4 cellular contexts compared by ENCODE assay signal in genomic region chr17:30410627-30411026, GRCh38. TPM values are rescaled to one million over a fixed set of nuclear protein-coding genes. Genes with fewer than 3 reads are reported as not detected.
DNase-seq lines count a peak whose midpoint lies in the region; ATAC-seq, FAIRE-seq and TF ChIP-seq lines count a peak whose summit lies in the region.
"Not testable (repeated sequence)": the region's sequence is repeated elsewhere in the genome, so short reads cannot be mapped to it uniquely, and the experiment has no call there.

No MANE protein-coding gene starts in this region.

- POLR2A ChIA-PET in A549 (lab: Yijun Ruan, JAX); HEK293 (lab: Yijun Ruan, JAX); K562 (lab: Yijun Ruan, JAX): not testable (repeated sequence)

- BruUV-seq in K562 (replicated peaks; lab: Mats Ljungman, UMichigan) = not testable (repeated sequence)

- not testable (repeated sequence) for H3K9me3 ChIP-seq in A549; HEK293 (ENCODE audit: control insufficient read depth, insufficient read depth, low read depth, low read length); K562 (replicated peaks; ENCODE audit: control insufficient read depth, insufficient read depth, low read depth, low read length)

- H4K20me1 ChIP-seq in K562 (replicated peaks; ENCODE audit: control insufficient read depth, insufficient read depth, low read length) = not testable (repeated sequence)

- H3K4me2 ChIP-seq in A549; K562 (ENCODE audit: insufficient read depth, low read length): not testable (repeated sequence)

- DNase-seq in A549 (ENCODE audit: low read depth in 1 of 2, low spot score in 1 of 2); K562 (ENCODE audit: extremely low read depth in 1 of 4, low spot score in 3 of 4): not testable (repeated sequence)

- not testable (repeated sequence) for H3K9ac ChIP-seq in K562 (ENCODE audit: insufficient read depth in 1 of 2, low read depth in 2 of 2, low read length in 2 of 2)

- H3K4me1 ChIP-seq in A549; HEK293 (ENCODE audit: control insufficient read depth, insufficient read depth, low read length); K562 (replicated peaks in 1 of 2; ENCODE audit: control insufficient read depth in 2 of 2, insufficient read depth in 2 of 2, low read length in 2 of 2): not testable (repeated sequence)

- not testable (repeated sequence) for H3K27me3 ChIP-seq in K562 (ENCODE audit: control insufficient read depth in 2 of 2, insufficient read depth in 2 of 2, low read length in 2 of 2)

- peak overlapping the region; percentile 34 for H3K27ac Mint-ChIP-seq in stimulated activated naive CD8-positive, alpha-beta T cell treated with anti-CD3 and anti-CD28 coated beads, Interleukin-15, Interleukin-2, amounts not matched to agents 100 ng/mL and 50 ng/mL, for 24 hours

- not testable (repeated sequence) for H3K4me3 Mint-ChIP-seq in stimulated activated naive CD8-positive, alpha-beta T cell treated with anti-CD3 and anti-CD28 coated beads, Interleukin-15, Interleukin-2, amounts not matched to agents 100 ng/mL and 50 ng/mL, for 24 hours

- H2AFZ ChIP-seq in K562 (ENCODE audit: low read depth, low read length) = not testable (repeated sequence)

- not testable (repeated sequence) for H3K27ac ChIP-seq in A549; HEK293 (ENCODE audit: extremely low read depth, low read depth, low read length); K562 (ENCODE audit: extremely low read depth, low read depth, low read length)

- not testable (repeated sequence) for H3K9me1 ChIP-seq in K562 (ENCODE audit: control insufficient read depth, insufficient read depth, low read length)

- CTCF ChIA-PET in A549 (lab: Yijun Ruan, JAX); HEK293 (lab: Yijun Ruan, JAX); K562 (lab: Yijun Ruan, JAX; ENCODE audit: low intra/inter-chr PET ratio): not testable (repeated sequence)

- in situ Hi-C loops in K562 (cut with MboI) = not testable (repeated sequence)

- 95% methylated on average over 2 of the region's 2 CpGs for WGBS in A549 (ENCODE audit: missing lambda C conversion rate)
- 35% methylated on average over 2 of the region's 2 CpGs for WGBS in K562 (ENCODE audit: insufficient coverage, low coverage, missing lambda C conversion rate)

- peaks cover 49% of the 10 kb centered on the region for H3K36me3 Mint-ChIP-seq in stimulated activated naive CD8-positive, alpha-beta T cell treated with anti-CD3 and anti-CD28 coated beads, Interleukin-15, Interleukin-2, amounts not matched to agents 100 ng/mL and 50 ng/mL, for 24 hours (ENCODE audit: low read depth)

- intact Hi-C loops in K562 (cut with micrococcal nuclease) = not testable (repeated sequence)

- not testable (repeated sequence) for TF ChIP-seq CTCF in A549 (IDR thresholded peaks at IDR 0.05); HEK293 (tag by site-specific recombination; IDR thresholded peaks at IDR 0.05); K562 (IDR thresholded peaks at IDR 0.05 in 2 of 3, conservative IDR thresholded peaks at IDR 0.05 in 1 of 3; ENCODE audit: insufficient read depth in 2 of 3, low read depth in 1 of 3, low read length in 3 of 3)

- not testable (repeated sequence) for H3K36me3 ChIP-seq in HEK293 (ENCODE audit: control insufficient read depth in 2 of 2, insufficient read depth in 1 of 2, low read length in 2 of 2); K562 (ENCODE audit: control insufficient read depth, insufficient read depth, low read length)

- TF ChIP-seq RAD21 in A549 (conservative IDR thresholded peaks at IDR 0.05 in 1 of 2, IDR thresholded peaks at IDR 0.05 in 1 of 2); K562 (CRISPR knock-in tag; conservative IDR thresholded peaks at IDR 0.05 in 1 of 2, IDR thresholded peaks at IDR 0.05 in 1 of 2): not testable (repeated sequence)

- H3K4me3 ChIP-seq in A549; HEK293 (ENCODE audit: low read depth, low read length); K562: not testable (repeated sequence)

- not testable (repeated sequence) for H3K9me3 Mint-ChIP-seq in stimulated activated naive CD8-positive, alpha-beta T cell treated with anti-CD3 and anti-CD28 coated beads, Interleukin-15, Interleukin-2, amounts not matched to agents 100 ng/mL and 50 ng/mL, for 24 hours

- TF ChIP-seq POLR2A in A549 (IDR thresholded peaks at IDR 0.05; ENCODE audit: low read length); K562 (conservative IDR thresholded peaks at IDR 0.05): not testable (repeated sequence)

- FAIRE-seq in A549 (lab: Jason Lieb, UNC); K562 (lab: Jason Lieb, UNC): not testable (repeated sequence)

- not testable (repeated sequence) for TF ChIP-seq EP300 in A549 (IDR thresholded peaks at IDR 0.05); K562 (IDR thresholded peaks at IDR 0.05; ENCODE audit: low read length)

- H3K4me1 Mint-ChIP-seq in stimulated activated naive CD8-positive, alpha-beta T cell treated with anti-CD3 and anti-CD28 coated beads, Interleukin-15, Interleukin-2, amounts not matched to agents 100 ng/mL and 50 ng/mL, for 24 hours (ENCODE audit: low read depth) = peaks cover 60% of the 10 kb centered on the region

- H3K79me2 ChIP-seq in K562 (ENCODE audit: control insufficient read depth, insufficient read depth, low read length) = not testable (repeated sequence)

- H3K27me3 Mint-ChIP-seq in stimulated activated naive CD8-positive, alpha-beta T cell treated with anti-CD3 and anti-CD28 coated beads, Interleukin-15, Interleukin-2, amounts not matched to agents 100 ng/mL and 50 ng/mL, for 24 hours = not testable (repeated sequence)

- ATAC-seq in A549, K562: not testable (repeated sequence)

TF ChIP-seq in A549, 52 proteins besides CTCF, POLR2A, EP300 and RAD21:
- peak; percentile 14 for TF ChIP-seq MAFK (IDR thresholded peaks at IDR 0.05; ENCODE audit: partially characterized antibody)
TF ChIP-seq in A549: peak in this region for 1; not testable (repeated sequence) for 51.

TF ChIP-seq in HEK293, 187 proteins besides CTCF, POLR2A, EP300 and RAD21:
- peak; percentile 81 for TF ChIP-seq ZNF529 (tag by site-specific recombination; IDR thresholded peaks at IDR 0.05; ENCODE audit: insufficient replicate concordance)

TF ChIP-seq in K562, 482 proteins besides CTCF, POLR2A, EP300 and RAD21:
- peak; percentile 85 for TF ChIP-seq ZNF507 (tag; conservative IDR thresholded peaks at IDR 0.05)

RNA-seq across cellular contexts. Expression of gene CPD, which starts 31.9 kb away (rescaled TPM):
- polyA plus RNA-seq in A549 (2011; rRNA removed) = 83.3 and 97.2 TPM in 2 replicates
- 7.0 TPM in 2 replicates for polyA plus RNA-seq in A549 (2012; cell fraction: cytosol; rRNA removed)
- 8.9 and 9.8 TPM in 2 replicates for polyA plus RNA-seq in A549 (2012; cell fraction: nucleus; rRNA removed)
- polyA plus RNA-seq in A549 (2017; fragmentation: RNase III; extraction: RNeasy Plus Mini Kit Qiagen cat#74134 plus additional on column Dnase treatment) = 22.4 to 27.7 TPM (median 26.9 TPM) in 3 replicates
- polyA minus RNA-seq in A549 (2011; rRNA and poly(A)+ RNA removed) = 125 and 150 TPM in 2 replicates
- 55.4 and 75.5 TPM in 2 replicates for total RNA-seq in K562 (2011; cell fraction: chromatin; rRNA removed; ENCODE audit: low replicate concordance)
- 32.4 and 50.1 TPM in 2 replicates for total RNA-seq in K562 (2011; cell fraction: nucleolus; rRNA removed)
- 56.6 and 61.7 TPM in 2 replicates for total RNA-seq in K562 (2011; cell fraction: nucleoplasm; rRNA removed)
- 16.2 and 22.4 TPM in 2 replicates for total RNA-seq in K562 (2014; rRNA removed)
- total RNA-seq in K562 (2014; rRNA removed; fragmentation: Illumina TruSeq; extraction: Trizol) = 21.9 and 26.1 TPM in 2 replicates
- total RNA-seq in K562 (2015; rRNA removed; fragmentation: Illumina TruSeq; extraction: Trizol) = 20.8 and 21.7 TPM in 2 replicates
- 21.3 and 24.4 TPM in 2 replicates for total RNA-seq in K562 (2021)
- polyA plus RNA-seq in K562 (2011; rRNA removed) = 11.2 and 20.4 TPM in 2 replicates
- polyA plus RNA-seq in K562 (2011; cell fraction: cytosol; rRNA removed) = 3.8 and 5.1 TPM in 2 replicates
- polyA plus RNA-seq in K562 (2011; cell fraction: nucleus; rRNA removed) = 8.6 and 9.4 TPM in 2 replicates
- 10.9 and 17.2 TPM in 2 replicates for polyA plus RNA-seq in K562 (2012)
- 16.4 and 16.7 TPM in 2 replicates for polyA plus RNA-seq in K562 (2014; fragmentation: Illumina TruSeq; extraction: Trizol)
- 1 to 10 TPM; 4.5 to 4.9 TPM for polyA plus RNA-seq in K562 (2014; fragmentation: Nextera tagmentation; extraction: Ambion mirVana)
- 6.9 and 8.6 TPM in 2 replicates for polyA plus RNA-seq in K562 (2014; rRNA removed)
- 55.2 and 66.7 TPM in 2 replicates for polyA minus RNA-seq in K562 (2011; rRNA and poly(A)+ RNA removed)
- polyA minus RNA-seq in K562 (2011; cell fraction: cytosol; rRNA and poly(A)+ RNA removed) = 23.1 and 45.0 TPM in 2 replicates
- 9.0 and 13.3 TPM in 2 replicates for polyA minus RNA-seq in K562 (2011; cell fraction: nucleus; rRNA and poly(A)+ RNA removed)
